ENCODE assay signal across 1 cellular context in the genomic region with DNA sequence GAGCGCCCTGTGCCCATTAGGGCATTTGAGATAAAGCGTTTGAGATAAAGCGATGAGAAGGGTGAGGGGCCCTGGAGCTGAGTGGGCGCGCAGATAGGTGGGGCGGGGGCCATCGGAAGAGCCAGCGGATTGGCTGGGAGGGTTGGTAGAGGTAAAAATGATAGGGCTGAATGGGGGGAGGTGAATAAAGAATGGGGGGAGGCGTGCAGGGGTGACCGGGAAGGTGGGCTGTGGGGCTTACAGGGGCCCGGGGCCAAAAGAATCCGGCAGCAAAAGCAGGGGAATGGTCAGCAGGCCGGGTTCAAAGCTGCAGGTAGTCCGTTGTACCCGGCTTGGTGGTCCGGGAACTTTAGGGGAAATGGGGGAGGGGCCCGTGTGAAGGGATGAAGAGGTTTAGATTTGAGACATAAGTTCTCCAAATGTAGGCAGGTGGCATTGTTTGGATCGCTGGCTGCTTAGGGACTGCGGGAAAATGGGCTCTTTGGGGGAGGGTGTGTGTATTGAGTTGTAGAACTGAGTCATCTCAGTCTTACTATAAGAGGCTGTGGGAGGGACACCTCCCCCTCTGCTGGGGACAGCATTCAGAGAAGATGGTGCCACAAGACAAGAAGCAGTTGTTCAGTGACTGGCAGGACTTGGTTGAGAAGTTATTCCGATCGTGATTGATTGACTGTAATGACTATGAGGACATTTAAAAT.
TF ChIP-seq lines count a peak whose summit lies in the region.

No MANE protein-coding gene starts in this region.

TF ChIP-seq in K562, 482 proteins besides CTCF, POLR2A, EP300 and RAD21 (continued from another document and continues in another):
- TF ChIP-seq, protein P1, sequence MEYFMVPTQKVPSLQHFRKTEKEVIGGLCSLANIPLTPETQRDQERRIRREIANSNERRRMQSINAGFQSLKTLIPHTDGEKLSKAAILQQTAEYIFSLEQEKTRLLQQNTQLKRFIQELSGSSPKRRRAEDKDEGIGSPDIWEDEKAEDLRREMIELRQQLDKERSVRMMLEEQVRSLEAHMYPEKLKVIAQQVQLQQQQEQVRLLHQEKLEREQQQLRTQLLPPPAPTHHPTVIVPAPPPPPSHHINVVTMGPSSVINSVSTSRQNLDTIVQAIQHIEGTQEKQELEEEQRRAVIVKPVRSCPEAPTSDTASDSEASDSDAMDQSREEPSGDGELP (CRISPR knock-in tag; IDR thresholded peaks at IDR 0.05; ENCODE audit: borderline replicate concordance), result 0 out of 2 replicates have a peak, but pooled peaks have one; percentile 9
- TF ChIP-seq SMARCB1 (IDR thresholded peaks at IDR 0.05; ENCODE audit: insufficient read length, low read depth), result no peak
- TF ChIP-seq IFI16 (CRISPR knock-in tag; IDR thresholded peaks at IDR 0.05), result no peak
- TF ChIP-seq, protein P2, sequence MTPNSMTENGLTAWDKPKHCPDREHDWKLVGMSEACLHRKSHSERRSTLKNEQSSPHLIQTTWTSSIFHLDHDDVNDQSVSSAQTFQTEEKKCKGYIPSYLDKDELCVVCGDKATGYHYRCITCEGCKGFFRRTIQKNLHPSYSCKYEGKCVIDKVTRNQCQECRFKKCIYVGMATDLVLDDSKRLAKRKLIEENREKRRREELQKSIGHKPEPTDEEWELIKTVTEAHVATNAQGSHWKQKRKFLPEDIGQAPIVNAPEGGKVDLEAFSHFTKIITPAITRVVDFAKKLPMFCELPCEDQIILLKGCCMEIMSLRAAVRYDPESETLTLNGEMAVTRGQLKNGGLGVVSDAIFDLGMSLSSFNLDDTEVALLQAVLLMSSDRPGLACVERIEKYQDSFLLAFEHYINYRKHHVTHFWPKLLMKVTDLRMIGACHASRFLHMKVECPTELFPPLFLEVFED (CRISPR knock-in tag; conservative IDR thresholded peaks at IDR 0.05), result no peak
- TF ChIP-seq SAP30 (IDR thresholded peaks at IDR 0.05; ENCODE audit: borderline replicate concordance, insufficient read depth, low read depth, low read length, poor library complexity, severe bottlenecking), result peak; percentile 54
- TF ChIP-seq, protein P3, sequence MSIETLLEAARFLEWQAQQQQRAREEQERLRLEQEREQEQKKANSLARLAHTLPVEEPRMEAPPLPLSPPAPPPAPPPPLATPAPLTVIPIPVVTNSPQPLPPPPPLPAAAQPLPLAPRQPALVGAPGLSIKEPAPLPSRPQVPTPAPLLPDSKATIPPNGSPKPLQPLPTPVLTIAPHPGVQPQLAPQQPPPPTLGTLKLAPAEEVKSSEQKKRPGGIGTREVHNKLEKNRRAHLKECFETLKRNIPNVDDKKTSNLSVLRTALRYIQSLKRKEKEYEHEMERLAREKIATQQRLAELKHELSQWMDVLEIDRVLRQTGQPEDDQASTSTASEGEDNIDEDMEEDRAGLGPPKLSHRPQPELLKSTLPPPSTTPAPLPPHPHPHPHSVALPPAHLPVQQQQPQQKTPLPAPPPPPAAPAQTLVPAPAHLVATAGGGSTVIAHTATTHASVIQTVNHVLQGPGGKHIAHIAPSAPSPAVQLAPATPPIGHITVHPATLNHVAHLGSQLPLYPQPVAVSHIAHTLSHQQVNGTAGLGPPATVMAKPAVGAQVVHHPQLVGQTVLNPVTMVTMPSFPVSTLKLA (conservative IDR thresholded peaks at IDR 0.05), result peak in 1 of 2 experiments; percentile 39; a peak in 2 of 4 replicates
- TF ChIP-seq PML (IDR thresholded peaks at IDR 0.05; ENCODE audit: low read length), result no peak
- TF ChIP-seq LEF1 (IDR thresholded peaks at IDR 0.05), result peak; percentile 76
- TF ChIP-seq WHSC1 (IDR thresholded peaks at IDR 0.05; ENCODE audit: low read length), result no peak
- TF ChIP-seq ZNF121 (CRISPR knock-in tag; conservative IDR thresholded peaks at IDR 0.05), result no peak
- no peak for TF ChIP-seq RFX7 (CRISPR knock-in tag; IDR thresholded peaks at IDR 0.05)
- peak; percentile 30; the same call in 1 of the 2 replicates for TF ChIP-seq TAL1 (IDR thresholded peaks at IDR 0.05)
- TF ChIP-seq NELFE (IDR thresholded peaks at IDR 0.05; ENCODE audit: insufficient read depth, insufficient read length), result no peak
- peak; percentile 35 for TF ChIP-seq TBP (optimal IDR thresholded peaks at IDR 0.05; ENCODE audit: low read depth, low read length)
- TF ChIP-seq RNF2 (IDR thresholded peaks at IDR 0.05), result peak; percentile 18; the same call in 1 of the 2 replicates
- TF ChIP-seq ZNF217 (CRISPR knock-in tag; IDR thresholded peaks at IDR 0.05), result no peak
- peak; percentile 83 for TF ChIP-seq DPF2 (IDR thresholded peaks at IDR 0.05)
- TF ChIP-seq JUND (IDR thresholded peaks at IDR 0.05; ENCODE audit: borderline replicate concordance, low read depth, low read length), result peak; percentile 90
- TF ChIP-seq JUND (tag; IDR thresholded peaks at IDR 0.05; ENCODE audit: borderline replicate concordance, low read depth, low read length), result peak; percentile 85; the same call in 2 of the 3 replicates
- TF ChIP-seq SMARCA4 (IDR thresholded peaks at IDR 0.05), result peak; percentile 76
- no peak for TF ChIP-seq CBX8 (IDR thresholded peaks at IDR 0.05; ENCODE audit: borderline replicate concordance, extremely low read depth, low read depth, low read length, poor library complexity, severe bottlenecking)
- TF ChIP-seq SIX5 (IDR thresholded peaks at IDR 0.05; ENCODE audit: borderline replicate concordance in 1 of 2, insufficient read depth in 1 of 2, low read depth in 1 of 2, low read length in 2 of 2), result no peak
- TF ChIP-seq ZFP1 (CRISPR knock-in tag; IDR thresholded peaks at IDR 0.05), result no peak
- no peak for TF ChIP-seq PPARD (CRISPR knock-in tag; IDR thresholded peaks at IDR 0.05)
- peak; percentile 85 for TF ChIP-seq SMARCE1 (IDR thresholded peaks at IDR 0.05)
- peak; percentile 24; the same call in 1 of the 2 replicates for TF ChIP-seq MAFK (IDR thresholded peaks at IDR 0.05; ENCODE audit: low read length)
- TF ChIP-seq BHLHE40 (IDR thresholded peaks at IDR 0.05; ENCODE audit: low read length), result peak; percentile 42; the same call in 1 of the 2 replicates
- TF ChIP-seq, protein P4, sequence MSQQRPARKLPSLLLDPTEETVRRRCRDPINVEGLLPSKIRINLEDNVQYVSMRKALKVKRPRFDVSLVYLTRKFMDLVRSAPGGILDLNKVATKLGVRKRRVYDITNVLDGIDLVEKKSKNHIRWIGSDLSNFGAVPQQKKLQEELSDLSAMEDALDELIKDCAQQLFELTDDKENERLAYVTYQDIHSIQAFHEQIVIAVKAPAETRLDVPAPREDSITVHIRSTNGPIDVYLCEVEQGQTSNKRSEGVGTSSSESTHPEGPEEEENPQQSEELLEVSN (IDR thresholded peaks at IDR 0.05; ENCODE audit: borderline replicate concordance in 1 of 2, extremely low read depth in 1 of 2, insufficient read depth in 1 of 2, insufficient read length in 1 of 2, low read depth in 1 of 2, low read length in 1 of 2, poor library complexity in 1 of 2, severe bottlenecking in 1 of 2), result no peak
- TF ChIP-seq, protein P5, sequence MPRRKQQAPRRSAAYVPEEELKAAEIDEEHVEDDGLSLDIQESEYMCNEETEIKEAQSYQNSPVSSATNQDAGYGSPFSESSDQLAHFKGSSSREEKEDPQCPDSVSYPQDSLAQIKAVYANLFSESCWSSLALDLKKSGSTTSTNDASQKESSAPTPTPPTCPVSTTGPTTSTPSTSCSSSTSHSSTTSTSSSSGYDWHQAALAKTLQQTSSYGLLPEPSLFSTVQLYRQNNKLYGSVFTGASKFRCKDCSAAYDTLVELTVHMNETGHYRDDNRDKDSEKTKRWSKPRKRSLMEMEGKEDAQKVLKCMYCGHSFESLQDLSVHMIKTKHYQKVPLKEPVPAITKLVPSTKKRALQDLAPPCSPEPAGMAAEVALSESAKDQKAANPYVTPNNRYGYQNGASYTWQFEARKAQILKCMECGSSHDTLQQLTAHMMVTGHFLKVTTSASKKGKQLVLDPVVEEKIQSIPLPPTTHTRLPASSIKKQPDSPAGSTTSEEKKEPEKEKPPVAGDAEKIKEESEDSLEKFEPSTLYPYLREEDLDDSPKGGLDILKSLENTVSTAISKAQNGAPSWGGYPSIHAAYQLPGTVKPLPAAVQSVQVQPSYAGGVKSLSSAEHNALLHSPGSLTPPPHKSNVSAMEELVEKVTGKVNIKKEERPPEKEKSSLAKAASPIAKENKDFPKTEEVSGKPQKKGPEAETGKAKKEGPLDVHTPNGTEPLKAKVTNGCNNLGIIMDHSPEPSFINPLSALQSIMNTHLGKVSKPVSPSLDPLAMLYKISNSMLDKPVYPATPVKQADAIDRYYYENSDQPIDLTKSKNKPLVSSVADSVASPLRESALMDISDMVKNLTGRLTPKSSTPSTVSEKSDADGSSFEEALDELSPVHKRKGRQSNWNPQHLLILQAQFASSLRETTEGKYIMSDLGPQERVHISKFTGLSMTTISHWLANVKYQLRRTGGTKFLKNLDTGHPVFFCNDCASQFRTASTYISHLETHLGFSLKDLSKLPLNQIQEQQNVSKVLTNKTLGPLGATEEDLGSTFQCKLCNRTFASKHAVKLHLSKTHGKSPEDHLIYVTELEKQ (CRISPR knock-in tag; IDR thresholded peaks at IDR 0.05), result no peak
- 0 out of 2 replicates have a peak, but pooled peaks have one; percentile 16 for TF ChIP-seq EP400 (IDR thresholded peaks at IDR 0.05)
- TF ChIP-seq NCOR1 (IDR thresholded peaks at IDR 0.05), result peak; percentile 67
- TF ChIP-seq NR2C1 (IDR thresholded peaks at IDR 0.05), result no peak
- TF ChIP-seq NR2C1 (tag; IDR thresholded peaks at IDR 0.05), result no peak
- TF ChIP-seq TCF7L2 (IDR thresholded peaks at IDR 0.05; ENCODE audit: low read depth, low read length), result no peak
- no peak for TF ChIP-seq NR3C1 (CRISPR knock-in tag; IDR thresholded peaks at IDR 0.05)
- TF ChIP-seq, protein P6, sequence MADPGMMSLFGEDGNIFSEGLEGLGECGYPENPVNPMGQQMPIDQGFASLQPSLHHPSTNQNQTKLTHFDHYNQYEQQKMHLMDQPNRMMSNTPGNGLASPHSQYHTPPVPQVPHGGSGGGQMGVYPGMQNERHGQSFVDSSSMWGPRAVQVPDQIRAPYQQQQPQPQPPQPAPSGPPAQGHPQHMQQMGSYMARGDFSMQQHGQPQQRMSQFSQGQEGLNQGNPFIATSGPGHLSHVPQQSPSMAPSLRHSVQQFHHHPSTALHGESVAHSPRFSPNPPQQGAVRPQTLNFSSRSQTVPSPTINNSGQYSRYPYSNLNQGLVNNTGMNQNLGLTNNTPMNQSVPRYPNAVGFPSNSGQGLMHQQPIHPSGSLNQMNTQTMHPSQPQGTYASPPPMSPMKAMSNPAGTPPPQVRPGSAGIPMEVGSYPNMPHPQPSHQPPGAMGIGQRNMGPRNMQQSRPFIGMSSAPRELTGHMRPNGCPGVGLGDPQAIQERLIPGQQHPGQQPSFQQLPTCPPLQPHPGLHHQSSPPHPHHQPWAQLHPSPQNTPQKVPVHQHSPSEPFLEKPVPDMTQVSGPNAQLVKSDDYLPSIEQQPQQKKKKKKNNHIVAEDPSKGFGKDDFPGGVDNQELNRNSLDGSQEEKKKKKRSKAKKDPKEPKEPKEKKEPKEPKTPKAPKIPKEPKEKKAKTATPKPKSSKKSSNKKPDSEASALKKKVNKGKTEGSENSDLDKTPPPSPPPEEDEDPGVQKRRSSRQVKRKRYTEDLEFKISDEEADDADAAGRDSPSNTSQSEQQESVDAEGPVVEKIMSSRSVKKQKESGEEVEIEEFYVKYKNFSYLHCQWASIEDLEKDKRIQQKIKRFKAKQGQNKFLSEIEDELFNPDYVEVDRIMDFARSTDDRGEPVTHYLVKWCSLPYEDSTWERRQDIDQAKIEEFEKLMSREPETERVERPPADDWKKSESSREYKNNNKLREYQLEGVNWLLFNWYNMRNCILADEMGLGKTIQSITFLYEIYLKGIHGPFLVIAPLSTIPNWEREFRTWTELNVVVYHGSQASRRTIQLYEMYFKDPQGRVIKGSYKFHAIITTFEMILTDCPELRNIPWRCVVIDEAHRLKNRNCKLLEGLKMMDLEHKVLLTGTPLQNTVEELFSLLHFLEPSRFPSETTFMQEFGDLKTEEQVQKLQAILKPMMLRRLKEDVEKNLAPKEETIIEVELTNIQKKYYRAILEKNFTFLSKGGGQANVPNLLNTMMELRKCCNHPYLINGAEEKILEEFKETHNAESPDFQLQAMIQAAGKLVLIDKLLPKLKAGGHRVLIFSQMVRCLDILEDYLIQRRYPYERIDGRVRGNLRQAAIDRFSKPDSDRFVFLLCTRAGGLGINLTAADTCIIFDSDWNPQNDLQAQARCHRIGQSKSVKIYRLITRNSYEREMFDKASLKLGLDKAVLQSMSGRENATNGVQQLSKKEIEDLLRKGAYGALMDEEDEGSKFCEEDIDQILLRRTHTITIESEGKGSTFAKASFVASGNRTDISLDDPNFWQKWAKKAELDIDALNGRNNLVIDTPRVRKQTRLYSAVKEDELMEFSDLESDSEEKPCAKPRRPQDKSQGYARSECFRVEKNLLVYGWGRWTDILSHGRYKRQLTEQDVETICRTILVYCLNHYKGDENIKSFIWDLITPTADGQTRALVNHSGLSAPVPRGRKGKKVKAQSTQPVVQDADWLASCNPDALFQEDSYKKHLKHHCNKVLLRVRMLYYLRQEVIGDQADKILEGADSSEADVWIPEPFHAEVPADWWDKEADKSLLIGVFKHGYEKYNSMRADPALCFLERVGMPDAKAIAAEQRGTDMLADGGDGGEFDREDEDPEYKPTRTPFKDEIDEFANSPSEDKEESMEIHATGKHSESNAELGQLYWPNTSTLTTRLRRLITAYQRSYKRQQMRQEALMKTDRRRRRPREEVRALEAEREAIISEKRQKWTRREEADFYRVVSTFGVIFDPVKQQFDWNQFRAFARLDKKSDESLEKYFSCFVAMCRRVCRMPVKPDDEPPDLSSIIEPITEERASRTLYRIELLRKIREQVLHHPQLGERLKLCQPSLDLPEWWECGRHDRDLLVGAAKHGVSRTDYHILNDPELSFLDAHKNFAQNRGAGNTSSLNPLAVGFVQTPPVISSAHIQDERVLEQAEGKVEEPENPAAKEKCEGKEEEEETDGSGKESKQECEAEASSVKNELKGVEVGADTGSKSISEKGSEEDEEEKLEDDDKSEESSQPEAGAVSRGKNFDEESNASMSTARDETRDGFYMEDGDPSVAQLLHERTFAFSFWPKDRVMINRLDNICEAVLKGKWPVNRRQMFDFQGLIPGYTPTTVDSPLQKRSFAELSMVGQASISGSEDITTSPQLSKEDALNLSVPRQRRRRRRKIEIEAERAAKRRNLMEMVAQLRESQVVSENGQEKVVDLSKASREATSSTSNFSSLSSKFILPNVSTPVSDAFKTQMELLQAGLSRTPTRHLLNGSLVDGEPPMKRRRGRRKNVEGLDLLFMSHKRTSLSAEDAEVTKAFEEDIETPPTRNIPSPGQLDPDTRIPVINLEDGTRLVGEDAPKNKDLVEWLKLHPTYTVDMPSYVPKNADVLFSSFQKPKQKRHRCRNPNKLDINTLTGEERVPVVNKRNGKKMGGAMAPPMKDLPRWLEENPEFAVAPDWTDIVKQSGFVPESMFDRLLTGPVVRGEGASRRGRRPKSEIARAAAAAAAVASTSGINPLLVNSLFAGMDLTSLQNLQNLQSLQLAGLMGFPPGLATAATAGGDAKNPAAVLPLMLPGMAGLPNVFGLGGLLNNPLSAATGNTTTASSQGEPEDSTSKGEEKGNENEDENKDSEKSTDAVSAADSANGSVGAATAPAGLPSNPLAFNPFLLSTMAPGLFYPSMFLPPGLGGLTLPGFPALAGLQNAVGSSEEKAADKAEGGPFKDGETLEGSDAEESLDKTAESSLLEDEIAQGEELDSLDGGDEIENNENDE (IDR thresholded peaks at IDR 0.05; ENCODE audit: low read depth, low read length), result no peak
- TF ChIP-seq MEF2A (IDR thresholded peaks at IDR 0.05; ENCODE audit: control insufficient read depth, low read depth, low read length), result no peak
- no peak for TF ChIP-seq ZNF197 (CRISPR knock-in tag; IDR thresholded peaks at IDR 0.05; ENCODE audit: low read depth)
- peak; percentile 26; the same call in 1 of the 2 replicates for TF ChIP-seq GATA2 (CRISPR knock-in tag; IDR thresholded peaks at IDR 0.05)
- no peak for TF ChIP-seq CAMTA2 (CRISPR knock-in tag; conservative IDR thresholded peaks at IDR 0.05)
- 0 out of 2 replicates have a peak, but pooled peaks have one; percentile 24 for TF ChIP-seq MTA3 (IDR thresholded peaks at IDR 0.05; ENCODE audit: borderline replicate concordance)
